ENCODE assay signal across 15 cellular contexts in genomic region chr9:89684912-89685636, GRCh38.
DNase-seq lines count a peak whose midpoint lies in the region; ATAC-seq and TF ChIP-seq lines count a peak whose summit lies in the region.
"Had no signal": no experiment of that assay in that cellular context is flagged by ENCODE, and none has a peak within 500 bp of the region (broad histone marks: within the 10 kb centered on the region; RNA-seq: fewer than 3 reads in every experiment).

No MANE protein-coding gene starts in this region.

- POLR2A ChIA-PET in RWPE1 (lab: Yijun Ruan, JAX; ENCODE audit: low non-redundant PET) = no interaction called here

- TF ChIP-seq CTCF in RWPE1 (conservative IDR thresholded peaks at IDR 0.05; ENCODE audit: low read depth) (no peak), gastroesophageal sphincter (IDR thresholded peaks at IDR 0.05) (no peak), thoracic aorta (IDR thresholded peaks at IDR 0.05) (peak; percentile 27)

- DNase-seq in RWPE1 (ENCODE audit: low spot score) (no peak), mesenchymal stem cell (no peak), thoracic aorta (ENCODE audit: low spot score) (peak; percentile 45)
- DNase-seq: activated CD4-positive, alpha-beta memory T cell treated with anti-CD3 and anti-CD28 coated beads, Interleukin-2, amount 10 ng/mL, durations not matched to agents 7 days and 5 days; activated T-cell treated with anti-CD3 and anti-CD28 coated beads, Interleukin-2, amount 50 U/mL, for 24 hours; dermis blood vessel endothelial cell; KBM-7; Peyer's patch; stimulated activated CD4-positive, alpha-beta T cell treated with anti-CD3 and anti-CD28 coated beads, Interleukin-4, amount 100 ng/mL, for 1 hour; T-helper 1 cell had no signal

- H3K14ac ChIP-seq in mesenchymal stem cell (ENCODE audit: low read length in 2 of 2) = no peak overlapping the region

- H3K79me1 ChIP-seq in mesenchymal stem cell (replicated peaks; ENCODE audit: low read length, poor library complexity, severe bottlenecking) = no peaks in the 10 kb centered on the region

- no peak overlapping the region for H2BK5ac ChIP-seq in mesenchymal stem cell (ENCODE audit: low read depth, low read length, poor library complexity, severe bottlenecking)

- H3K4me2 ChIP-seq in mesenchymal stem cell (ENCODE audit: low read length, poor library complexity, severe bottlenecking) = no peak overlapping the region
- H3K4me2 ChIP-seq: neural progenitor cell had no signal

- 75 to 83% methylated on average over 1 to 10 of the region's 18 CpGs for WGBS in gastroesophageal sphincter (ENCODE audit: low coverage in 1 of 2), 2 donors
- WGBS in mesenchymal stem cell = 93% methylated on average over 18 of the region's 18 CpGs

- H4K91ac ChIP-seq in mesenchymal stem cell (ENCODE audit: low read length) = no peak overlapping the region

- no peak overlapping the region for H2BK120ac ChIP-seq in mesenchymal stem cell (ENCODE audit: low read depth, low read length)

- H2AFZ ChIP-seq in mesenchymal stem cell (ENCODE audit: low read depth, low read length) = no peak overlapping the region
- H2AFZ ChIP-seq: neural progenitor cell had no signal

- H3K4me1 ChIP-seq in gastroesophageal sphincter = no peaks in the 10 kb centered on the region
- H3K4me1 ChIP-seq in mesenchymal stem cell (ENCODE audit: control insufficient read depth, insufficient read depth, low read depth, low read length) = peaks cover 22% of the 10 kb centered on the region
- peaks cover 18 to 42% of the 10 kb centered on the region in 2 donors for H3K4me1 ChIP-seq in thoracic aorta (ENCODE audit: control insufficient read depth in 1 of 2, low read depth in 2 of 2)
- H3K4me1 ChIP-seq: neural progenitor cell, Peyer's patch had no signal

- peak overlapping the region in 1 of 2 experiments; percentile 24 for H3K4ac ChIP-seq in mesenchymal stem cell (ENCODE audit: low read depth in 1 of 2, low read length in 2 of 2)

- CTCF ChIA-PET in RWPE1 (lab: Yijun Ruan, JAX) = interaction anchor here (0.6 kb wide), 1 partner anchor 646 kb away, joined by 4 read pairs; no protein-coding TSS in a partner anchor

- H3K36me3 ChIP-seq in gastroesophageal sphincter (no peaks in the 10 kb centered on the region), mesenchymal stem cell (ENCODE audit: control insufficient read depth in 1 of 2, insufficient read depth in 2 of 2, low read depth in 1 of 2, low read length in 2 of 2) (peaks cover 0 to 3% of the 10 kb centered on the region in 2 experiments), thoracic aorta (no peaks in the 10 kb centered on the region)
- H3K36me3 ChIP-seq: neural progenitor cell, Peyer's patch had no signal

- peak overlapping the region in 1 of 2 experiments; percentile 54 for H3K18ac ChIP-seq in mesenchymal stem cell (ENCODE audit: low read depth in 1 of 2, low read length in 2 of 2)

- H3K4me3 ChIP-seq in gastroesophageal sphincter = no peak overlapping the region
- H3K4me3 ChIP-seq in mesenchymal stem cell (ENCODE audit: insufficient read depth in 1 of 2, low read depth in 1 of 2, low read length in 2 of 2) = no peak overlapping the region
- H3K4me3 ChIP-seq in thoracic aorta = no peak overlapping the region
- H3K4me3 ChIP-seq: neural progenitor cell, Peyer's patch had no signal

- no peaks in the 10 kb centered on the region for H3K9me3 ChIP-seq in gastroesophageal sphincter
- H3K9me3 ChIP-seq in mesenchymal stem cell (ENCODE audit: control insufficient read depth, low read length) = no peaks in the 10 kb centered on the region
- H3K9me3 ChIP-seq in thoracic aorta = no peaks in the 10 kb centered on the region
- H3K9me3 ChIP-seq: Peyer's patch had no signal

- H3K9ac ChIP-seq in mesenchymal stem cell (ENCODE audit: low read length) = no peak overlapping the region
- H3K9ac ChIP-seq: neural progenitor cell had no signal

- no peak for TF ChIP-seq EP300 in gastroesophageal sphincter (IDR thresholded peaks at IDR 0.05)

- H2BK15ac ChIP-seq in mesenchymal stem cell (ENCODE audit: low read depth, poor library complexity, severe bottlenecking) = no peak overlapping the region

- no peak for TF ChIP-seq POLR2A in gastroesophageal sphincter (IDR thresholded peaks at IDR 0.05)

- peak; percentile 26 for ATAC-seq in gastroesophageal sphincter
- ATAC-seq in thoracic aorta (ENCODE audit: insufficient number of reproducible peaks, low FRiP score, low read depth) = peak; percentile 51
- no peak for ATAC-seq in GM19455 (IDR thresholded peaks at IDR 0.05; ENCODE audit: unreplicated experiment)
- no peak for ATAC-seq in GM21381 (IDR thresholded peaks at IDR 0.05; ENCODE audit: unreplicated experiment)
- ATAC-seq in HG02588 (IDR thresholded peaks at IDR 0.05; ENCODE audit: unreplicated experiment) = no peak

- no peak overlapping the region for H3K23ac ChIP-seq in mesenchymal stem cell (ENCODE audit: low read length in 2 of 2)

- peak overlapping the region; percentile 20; the same call in 1 of the 2 replicates for H3K27ac ChIP-seq in RWPE1
- H3K27ac ChIP-seq in gastroesophageal sphincter = no peak overlapping the region
- H3K27ac ChIP-seq in mesenchymal stem cell (ENCODE audit: low read length, poor library complexity, severe bottlenecking) = no peak overlapping the region
- peak overlapping the region; percentile 77 to 82 for H3K27ac ChIP-seq in thoracic aorta
- H3K27ac ChIP-seq: neural progenitor cell, Peyer's patch had no signal

- peak overlapping the region; percentile 61 for H2AK5ac ChIP-seq in mesenchymal stem cell (ENCODE audit: low read length, severe bottlenecking)

- peak overlapping the region; percentile 42 to 55 for H2BK12ac ChIP-seq in mesenchymal stem cell (ENCODE audit: low read length in 2 of 2)

- H3K27me3 ChIP-seq in gastroesophageal sphincter (no peaks in the 10 kb centered on the region), mesenchymal stem cell (ENCODE audit: control insufficient read depth in 1 of 2, insufficient read depth in 1 of 2, low read length in 2 of 2) (no peaks in the 10 kb centered on the region), thoracic aorta (replicated peaks; ENCODE audit: insufficient read depth) (no peaks in the 10 kb centered on the region)
- H3K27me3 ChIP-seq: Peyer's patch had no signal

- H4K8ac ChIP-seq in mesenchymal stem cell (ENCODE audit: low read length) = no peak overlapping the region

Comparison
In these comparisons a context has a peak if more than half of its experiments do, and no peak if none do; other contexts are left out.
1. H3K27ac ChIP-seq: peak in RWPE1 (single experiment) and thoracic aorta (2 of 2); none in gastroesophageal sphincter (0 of 4) and mesenchymal stem cell (single experiment).
2. ATAC-seq: peak in gastroesophageal sphincter (single experiment) and thoracic aorta (single experiment); none in GM19455 (single experiment), GM21381 (single experiment) and HG02588 (single experiment).